In the genomic region with DNA sequence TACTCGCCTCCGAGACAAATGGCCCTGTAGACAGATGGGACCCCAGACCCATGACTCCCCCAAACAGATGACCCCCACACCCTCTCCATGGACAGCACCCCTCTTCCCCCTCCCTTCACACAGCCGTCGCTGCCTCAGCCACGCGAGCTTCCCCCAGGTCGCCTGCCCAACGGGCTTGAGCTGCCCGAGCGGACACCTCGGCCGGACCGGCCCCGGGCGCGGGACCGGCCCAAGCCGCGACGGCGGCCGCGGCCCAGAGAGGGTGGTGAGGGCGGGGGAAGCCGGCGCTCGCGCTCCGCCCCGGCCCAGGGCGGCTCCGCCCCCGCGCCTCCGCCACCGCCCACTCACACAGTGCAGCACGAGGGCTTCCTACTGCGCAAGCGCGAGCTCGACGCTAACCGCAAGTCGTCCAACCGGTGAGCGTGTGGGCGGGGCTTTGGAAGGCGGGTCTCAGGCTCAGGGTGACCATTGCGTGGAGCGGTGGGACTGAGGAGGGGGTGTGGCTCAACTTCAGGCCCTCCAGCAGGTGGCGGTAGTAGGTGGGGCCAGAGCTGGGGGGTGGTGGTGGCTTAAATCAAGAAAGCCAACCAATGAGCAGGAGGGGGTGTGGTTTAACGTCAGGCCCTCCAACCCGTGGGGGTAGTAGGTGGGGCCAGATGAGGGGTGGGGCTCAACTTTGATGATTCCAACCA, we compare ENCODE assay signal across 8 cellular contexts. TPM values are rescaled to one million over a fixed set of nuclear protein-coding genes. Genes with fewer than 3 reads are reported as not detected.
A peak's percentile ranks its signal among the peaks of the same experiment; 100 is the strongest.
DNase-seq lines count a peak whose midpoint lies in the region; ATAC-seq and TF ChIP-seq lines count a peak whose summit lies in the region.

No MANE protein-coding gene starts in this region.

- ATAC-seq in GM19043 (IDR thresholded peaks at IDR 0.05; ENCODE audit: low read depth, unreplicated experiment) = peak; percentile 80
- peak; percentile 54 for ATAC-seq in HG03378 (IDR thresholded peaks at IDR 0.05; ENCODE audit: unreplicated experiment)

- H3K4me1 Mint-ChIP-seq in chondrocyte (ENCODE audit: low read depth) = peaks cover 14% of the 10 kb centered on the region

- H3K27me3 Mint-ChIP-seq in chondrocyte (ENCODE audit: low read depth) = peaks cover 18% of the 10 kb centered on the region

- H3K27ac Mint-ChIP-seq in chondrocyte (ENCODE audit: unreplicated experiment) = peak overlapping the region; percentile 97

- H3K9me3 Mint-ChIP-seq in chondrocyte (ENCODE audit: low read depth) = no peaks in the 10 kb centered on the region

- peak; percentile 99 for DNase-seq in AG20443 (ENCODE audit: low spot score)
- DNase-seq in NCI-H446 treated with DMSO at 0.1 percent for 48 hours (lab: John Stamatoyannopoulos, UW) = peak; percentile 99
- DNase-seq in activated CD4-positive, alpha-beta T cell treated with anti-CD3 and anti-CD28 coated beads for 1 hour = peak; percentile 91
- peak; percentile 99 for DNase-seq in chondrocyte (ENCODE audit: low spot score)
- peak; percentile 98 for DNase-seq in kidney glomerular epithelial cell (lab: John Stamatoyannopoulos, UW)
- peak; percentile 94 to 97 for DNase-seq in stimulated activated CD4-positive, alpha-beta T cell treated with anti-CD3 and anti-CD28 coated beads, Interleukin-15, amount 100 ng/mL, for 48 hours (ENCODE audit: low read depth in 2 of 2)

- H3K4me3 Mint-ChIP-seq in chondrocyte (ENCODE audit: unreplicated experiment) = peak overlapping the region; percentile 86

- TF ChIP-seq CTCF in chondrocyte (IDR thresholded peaks at IDR 0.05) = no peak

- H3K36me3 Mint-ChIP-seq in chondrocyte (ENCODE audit: low read depth) = peaks cover 1% of the 10 kb centered on the region

RNA-seq across cellular contexts. Expression of gene SHKBP1, which starts 6.2 kb away (rescaled TPM):
- total RNA-seq in chondrocyte = 40.9 to 47.8 TPM (median 46.8 TPM) in 3 replicates

RNA-seq across cellular contexts. Expression of gene LTBP4, which starts 30.7 kb away (rescaled TPM):
- 161 to 311 TPM (median 163 TPM) in 3 replicates for total RNA-seq in chondrocyte

Comparison
In these comparisons a context has a peak if more than half of its experiments do, and no peak if none do; other contexts are left out.
1. Peak in every context shown above with its lines: DNase-seq and ATAC-seq.